In genomic region chr19:52716578-52716977, GRCh38 we compare ENCODE assay signal across 22 cellular contexts. TPM values are rescaled to one million over a fixed set of nuclear protein-coding genes. Genes with fewer than 3 reads are reported as not detected.
DNase-seq lines count a peak whose midpoint lies in the region; ATAC-seq and TF ChIP-seq lines count a peak whose summit lies in the region.
"Had no signal": no experiment of that assay in that cellular context is flagged by ENCODE, and none has a peak within 500 bp of the region (broad histone marks: within the 10 kb centered on the region; RNA-seq: fewer than 3 reads in every experiment).

No MANE protein-coding gene starts in this region.

- 0 out of 2 replicates have a peak overlapping the region, but pooled peaks have one; percentile 34 for H3K4me2 ChIP-seq in PC-3 (ENCODE audit: low read length)
- H3K4me2 ChIP-seq in neural progenitor cell: peak overlapping the region; percentile 55
- no peak overlapping the region for H3K4me2 ChIP-seq in OCI-LY7 (ENCODE audit: low read length)

- H3K9me3 ChIP-seq in PC-3 (ENCODE audit: low read length) (no peaks in the 10 kb centered on the region), iPS DF 6.9 (ENCODE audit: control insufficient read depth, insufficient read depth, low read length) (no peaks in the 10 kb centered on the region), neural progenitor cell (ENCODE audit: low read depth) (peaks cover 4% of the 10 kb centered on the region), OCI-LY7 (ENCODE audit: low read length) (no peaks in the 10 kb centered on the region), spleen (peaks cover 0 to 52% (median 16%) of the 10 kb centered on the region in 8 donors)
- H3K9me3 ChIP-seq: esophagus muscularis mucosa, gastrocnemius medialis, vagina had no signal

- H3K9me2 ChIP-seq in PC-3 (replicated peaks; ENCODE audit: low read length): no peaks in the 10 kb centered on the region
- H3K9me2 ChIP-seq in OCI-LY7 (ENCODE audit: insufficient read depth, low read length): no peaks in the 10 kb centered on the region

- no peaks in the 10 kb centered on the region for H3K27me3 Mint-ChIP-seq in neural progenitor cell (ENCODE audit: insufficient read depth, low read depth)
- H3K27me3 Mint-ChIP-seq: stimulated activated memory B cell treated with anti-CD40 and anti-IgM and Interleukin-4, amounts not matched to agents 10 μg/mL and 1 μg/mL and 100 μg/mL, for 72 hours had no signal

- BruUV-seq in PC-3 (replicated peaks; lab: Mats Ljungman, UMichigan) (no TSS peak), OCI-LY7 (replicated peaks; lab: Mats Ljungman, UMichigan) (no TSS peak)

- H3K27me3 ChIP-seq in PC-3 (ENCODE audit: low read length): no peaks in the 10 kb centered on the region
- peaks cover 2% of the 10 kb centered on the region; the same call in 1 of the 2 replicates for H3K27me3 ChIP-seq in iPS DF 6.9 (ENCODE audit: control insufficient read depth, insufficient read depth, low read length)
- H3K27me3 ChIP-seq in neural progenitor cell: no peaks in the 10 kb centered on the region
- H3K27me3 ChIP-seq in spleen (replicated peaks in 1 of 7): no peaks in the 10 kb centered on the region
- H3K27me3 ChIP-seq: esophagus muscularis mucosa, gastrocnemius medialis, suprapubic skin, vagina had no signal

- H3F3A ChIP-seq in PC-3 (ENCODE audit: low read length, unreplicated experiment): no peaks in the 10 kb centered on the region
- H3F3A ChIP-seq in neural progenitor cell (ENCODE audit: low read depth): peaks cover 27% of the 10 kb centered on the region

- peak overlapping the region; percentile 94 for H3K27ac ChIP-seq in PC-3 (ENCODE audit: low read length)
- H3K27ac ChIP-seq in iPS DF 6.9 (ENCODE audit: low read length): no peak overlapping the region
- peak overlapping the region; percentile 47 for H3K27ac ChIP-seq in neural progenitor cell
- H3K27ac ChIP-seq in OCI-LY7 (ENCODE audit: low read depth, low read length, poor library complexity, severe bottlenecking): no peak overlapping the region
- H3K27ac ChIP-seq in spleen: no peak overlapping the region
- H3K27ac ChIP-seq: C4-2B, esophagus muscularis mucosa, gastrocnemius medialis, suprapubic skin, vagina had no signal

- ATAC-seq in PC-3 (no peak), GM19351 (IDR thresholded peaks at IDR 0.05; ENCODE audit: unreplicated experiment) (no peak)
- ATAC-seq: gastrocnemius medialis; Right ventricle myocardium inferior; stimulated activated memory B cell treated with anti-CD40 and anti-IgM and Interleukin-4, amounts not matched to agents 10 μg/mL and 1 μg/mL and 100 μg/mL, for 72 hours had no signal

- peaks cover 56% of the 10 kb centered on the region for H3K36me3 Mint-ChIP-seq in neural progenitor cell

- no peak overlapping the region for H3K4me3 ChIP-seq in PC-3 (ENCODE audit: low read length)
- no peak overlapping the region for H3K4me3 ChIP-seq in iPS DF 6.9 (ENCODE audit: low read length)
- H3K4me3 ChIP-seq in neural progenitor cell: no peak overlapping the region
- H3K4me3 ChIP-seq in OCI-LY7 (ENCODE audit: low read depth, low read length, poor library complexity, severe bottlenecking): no peak overlapping the region
- H3K4me3 ChIP-seq in spleen: no peak overlapping the region
- H3K4me3 ChIP-seq: esophagus muscularis mucosa, gastrocnemius medialis, suprapubic skin, vagina had no signal

- H3K9me3 Mint-ChIP-seq in neural progenitor cell: peaks cover 32% of the 10 kb centered on the region

- H3K79me2 ChIP-seq in PC-3 (ENCODE audit: low read length) (no peaks in the 10 kb centered on the region), neural progenitor cell (ENCODE audit: low read depth) (no peaks in the 10 kb centered on the region), OCI-LY7 (ENCODE audit: insufficient read depth, low read depth, low read length) (no peaks in the 10 kb centered on the region)

- H3K9ac ChIP-seq in PC-3 (ENCODE audit: low read length) (peak overlapping the region; percentile 48; the same call in 1 of the 2 replicates), neural progenitor cell (no peak overlapping the region)

- intact Hi-C loops in PC-3 (cut with micrococcal nuclease) (no loop called here), OCI-LY7 (cut with micrococcal nuclease; ENCODE audit: unreplicated experiment) (no loop called here), spleen (cut with DNase I; ENCODE audit: low total_unique reads) (no loop called here)

- no peak for TF ChIP-seq POLR2A in spleen (IDR thresholded peaks at IDR 0.05)

- peaks cover 10% of the 10 kb centered on the region for H3K4me1 Mint-ChIP-seq in neural progenitor cell

- H4K20me1 ChIP-seq in PC-3 (ENCODE audit: low read length): no peaks in the 10 kb centered on the region
- H4K20me1 ChIP-seq in neural progenitor cell (ENCODE audit: low read depth): peaks cover 10% of the 10 kb centered on the region
- no peaks in the 10 kb centered on the region for H4K20me1 ChIP-seq in OCI-LY7 (ENCODE audit: insufficient read depth, low read length)

- no CpG with 5 or more reads among the region's 1 CpG for WGBS in iPS DF 6.9 (ENCODE audit: insufficient coverage, insufficient read length)
- 62 to 92% (median 88%) methylated on average over 1 of the region's 1 CpG for WGBS in spleen, 5 donors

- H3K4me1 ChIP-seq in PC-3 (ENCODE audit: insufficient read depth, low read length): peaks cover 23% of the 10 kb centered on the region
- H3K4me1 ChIP-seq in iPS DF 6.9 (ENCODE audit: control insufficient read depth, insufficient read depth, low read length): peaks cover 4% of the 10 kb centered on the region
- peaks cover 17% of the 10 kb centered on the region for H3K4me1 ChIP-seq in neural progenitor cell
- H3K4me1 ChIP-seq in OCI-LY7 (ENCODE audit: insufficient read depth, low read length, poor library complexity, severe bottlenecking): no peaks in the 10 kb centered on the region
- no peaks in the 10 kb centered on the region for H3K4me1 ChIP-seq in spleen
- H3K4me1 ChIP-seq: esophagus muscularis mucosa, gastrocnemius medialis, suprapubic skin, vagina had no signal

- no peak overlapping the region for H3K4me3 Mint-ChIP-seq in neural progenitor cell
- H3K4me3 Mint-ChIP-seq: stimulated activated memory B cell treated with anti-CD40 and anti-IgM and Interleukin-4, amounts not matched to agents 10 μg/mL and 1 μg/mL and 100 μg/mL, for 72 hours had no signal

- H3K27ac Mint-ChIP-seq in neural progenitor cell: no peak overlapping the region

- POLR2A ChIA-PET in PC-3 (lab: Charles Lee; ENCODE audit: unreplicated experiment) (no interaction called here), OCI-LY7 (lab: Charles Lee) (no interaction called here)

- TF ChIP-seq CTCF in PC-3 (conservative IDR thresholded peaks at IDR 0.05; ENCODE audit: low read depth, low read length): no peak
- TF ChIP-seq CTCF in neural progenitor cell (IDR thresholded peaks at IDR 0.05): no peak
- no peak for TF ChIP-seq CTCF in OCI-LY7 (conservative IDR thresholded peaks at IDR 0.05; ENCODE audit: low read length)
- TF ChIP-seq CTCF in spleen (IDR thresholded peaks at IDR 0.05 in 8 of 11, conservative IDR thresholded peaks at IDR 0.05 in 3 of 11): no peak

- H3K36me3 ChIP-seq in PC-3 (ENCODE audit: low read depth, low read length) (peaks cover 47% of the 10 kb centered on the region), iPS DF 6.9 (ENCODE audit: control insufficient read depth, insufficient read depth, low read length) (peaks cover 5% of the 10 kb centered on the region; the same call in 1 of the 2 replicates), neural progenitor cell (peaks cover 5% of the 10 kb centered on the region), OCI-LY7 (ENCODE audit: insufficient read depth, low read length) (peaks cover 68% of the 10 kb centered on the region), spleen (peaks cover 0 to 78% (median 37%) of the 10 kb centered on the region in 6 donors)

- no peak overlapping the region for H2AFZ ChIP-seq in PC-3 (ENCODE audit: low read length)
- no peak overlapping the region for H2AFZ ChIP-seq in neural progenitor cell (replicated peaks)
- H2AFZ ChIP-seq in OCI-LY7 (ENCODE audit: low read length): no peak overlapping the region

- CTCF ChIA-PET in PC-3 (lab: Charles Lee) (no interaction called here), OCI-LY7 (lab: Charles Lee; ENCODE audit: unreplicated experiment) (no interaction called here)

- peak; percentile 22 for DNase-seq in ELR (ENCODE audit: low read depth)
- DNase-seq in PC-3: no peak
- peak; percentile 55 for DNase-seq in iPS DF 6.9 (ENCODE audit: low read depth, low spot score)
- DNase-seq in neural progenitor cell (ENCODE audit: low spot score): peak; percentile 41
- no peak for DNase-seq in amniotic stem cell (lab: John Stamatoyannopoulos, UW)
- no peak for DNase-seq in OCI-LY7 (ENCODE audit: low spot score)
- no peak for DNase-seq in spleen
- DNase-seq: effector CD8-positive, alpha-beta T cell; gastrocnemius medialis; hypothalamus; NCI-H1092 treated with DMSO at 0.1 percent for 48 hours; NCI-H1930; NCI-H226; NCI-H748 treated with DMSO at 0.1 percent for 48 hours; T-helper 9 cell had no signal

RNA-seq across cellular contexts. Expression of gene ZNF611, which starts 18.3 kb away (rescaled TPM):
- total RNA-seq in PC-3 (2014; rRNA removed) (8.4 and 12.7 TPM in 2 replicates), neural progenitor cell (ENCODE audit: low replicate concordance) (12.5 and 19.9 TPM in 2 replicates), OCI-LY7 (2022) (23.8 and 23.9 TPM in 2 replicates), spleen (10 to 100 TPM; 17.4 to 32.5 (median 25.0) TPM)
- total RNA-seq in OCI-LY7 (2014; rRNA removed; shearing (Covaris generic)): 10.6 and 13.6 TPM in 2 replicates
- 1 to 10 TPM; 2.6 to 6.9 (median 2.6) TPM for polyA plus RNA-seq in spleen

Comparison
In these comparisons a context has a peak if more than half of its experiments do, and no peak if none do; other contexts are left out.
1. DNase-seq: peak in ELR (single experiment), iPS DF 6.9 (single experiment) and neural progenitor cell (single experiment); none in PC-3 (single experiment), amniotic stem cell (single experiment), OCI-LY7 (single experiment) and spleen (single experiment).
2. H3K27ac ChIP-seq: peak in PC-3 (single experiment) and neural progenitor cell (single experiment); none in iPS DF 6.9 (single experiment), OCI-LY7 (single experiment) and spleen (0 of 8).